ENCODE assay signal across 27 cellular contexts in genomic region chr2:143635936-143636335, GRCh38.
"Had no signal": no experiment of that assay in that cellular context is flagged by ENCODE, and none has a peak within 500 bp of the region (broad histone marks: within the 10 kb centered on the region; RNA-seq: fewer than 3 reads in every experiment).

No MANE protein-coding gene starts in this region.

- H3K4me1 ChIP-seq: ascending aorta had no signal

- H3K27me3 ChIP-seq: ascending aorta, cardiac muscle cell had no signal

- H3K4me3 ChIP-seq: ascending aorta, cardiac muscle cell had no signal

- DNase-seq: activated B cell treated with CpG ODN at 0.5 μM for 24 hours; activated CD4-positive, alpha-beta memory T cell treated with anti-CD3 and anti-CD28 coated beads, Interleukin-2, amount 10 ng/mL, durations not matched to agents 7 days and 5 days; activated CD4-positive, alpha-beta T cell treated with anti-CD3 and anti-CD28 coated beads for 48 hours; activated CD4-positive, alpha-beta T cell treated with anti-CD3 and anti-CD28 coated beads, Interleukin-2, amount 10 ng/mL, durations not matched to agents 7 days and 5 days; activated CD4-positive, alpha-beta T cell treated with anti-CD3 and anti-CD28 coated beads, Interleukin-2, amount 50 U/mL, for 48 hours; activated CD4-positive, CD25-positive, alpha-beta regulatory T cell treated with anti-CD3 and anti-CD28 coated beads, Interleukin-2, amount 50 U/mL, for 72 hours; activated CD8-positive, alpha-beta memory T cell treated with anti-CD3 and anti-CD28 coated beads for 24 hours; activated CD8-positive, alpha-beta memory T cell treated with anti-CD3 and anti-CD28 coated beads, Interleukin-2, amount 10 ng/mL, durations not matched to agents 7 days and 5 days; activated CD8-positive, alpha-beta memory T cell treated with anti-CD3 and anti-CD28 coated beads, Interleukin-2, amount 50 U/mL, for 48 hours; activated CD8-positive, alpha-beta T cell treated with anti-CD3 and anti-CD28 coated beads, Interleukin-2, amount 10 ng/mL, durations not matched to agents 7 days and 5 days; activated effector memory CD4-positive, alpha-beta T cell treated with Interleukin-2 at 50 U/mL for 16 hours; activated gamma-delta T cell; activated naive CD4-positive, alpha-beta T cell treated with anti-CD3 and anti-CD28 coated beads, Interleukin-2, amount 10 ng/mL, durations not matched to agents 7 days and 5 days; activated naive CD4-positive, alpha-beta T cell treated with Interleukin-2 at 50 U/mL for 16 hours; activated naive CD8-positive, alpha-beta T cell treated with anti-CD3 and anti-CD28 coated beads, Interleukin-2, amount 10 ng/mL, durations not matched to agents 7 days and 5 days; activated naive CD8-positive, alpha-beta T cell treated with anti-CD3 and anti-CD28 coated beads, Interleukin-2, amount 50 U/mL, for 24 hours; activated T-cell treated with anti-CD3 and anti-CD28 coated beads, Interleukin-2, amount 50 U/mL, for 24 hours; activated T-cell treated with anti-CD3 and anti-CD28 coated beads, Interleukin-2, amount 50 U/mL, for 48 hours; amygdala; anterior cingulate cortex; caudate nucleus; T-helper 1 cell; T-helper 2 cell; T-helper 9 cell had no signal

- H3K36me3 ChIP-seq: ascending aorta, cardiac muscle cell had no signal

- H3K27ac ChIP-seq: ascending aorta, cardiac muscle cell, VCaP had no signal

- H3K9me3 ChIP-seq: ascending aorta had no signal

- ATAC-seq: activated CD8-positive, alpha-beta memory T cell treated with anti-CD3 and anti-CD28 coated beads, Interleukin-2, amount 10 ng/mL, durations not matched to agents 7 days and 5 days; activated CD8-positive, alpha-beta T cell treated with anti-CD3 and anti-CD28 coated beads, Interleukin-2, amount 10 ng/mL, durations not matched to agents 7 days and 5 days; activated naive CD8-positive, alpha-beta T cell treated with anti-CD3 and anti-CD28 coated beads, Interleukin-2, amount 50 U/mL, for 24 hours had no signal
